ENCODE assay signal across 9 cellular contexts in genomic region chr7:123682690-123683089, GRCh38. TPM values are rescaled to one million over a fixed set of nuclear protein-coding genes. Genes with fewer than 3 reads are reported as not detected.
DNase-seq lines count a peak whose midpoint lies in the region; ATAC-seq and TF ChIP-seq lines count a peak whose summit lies in the region.
"Had no signal": no experiment of that assay in that cellular context is flagged by ENCODE, and none has a peak within 500 bp of the region (broad histone marks: within the 10 kb centered on the region; RNA-seq: fewer than 3 reads in every experiment).

No MANE protein-coding gene starts in this region.

- no peak overlapping the region for H2AFZ ChIP-seq in trophoblast cell (ENCODE audit: insufficient read depth, low read length, poor library complexity)

- H3K27ac ChIP-seq in trophoblast cell (ENCODE audit: low read depth, low read length) = no peak overlapping the region
- H3K27ac ChIP-seq: SJSA1 had no signal

- H4K8ac ChIP-seq in trophoblast cell (ENCODE audit: low read depth, low read length) = no peak overlapping the region

- H2AK5ac ChIP-seq in trophoblast cell (ENCODE audit: low read length) = no peak overlapping the region

- H3K9ac ChIP-seq in trophoblast cell (ENCODE audit: low read length) = no peak overlapping the region

- H3K79me1 ChIP-seq in trophoblast cell (ENCODE audit: low read length) = no peaks in the 10 kb centered on the region

- peak; percentile 55 for TF ChIP-seq RAD21 in Ishikawa (IDR thresholded peaks at IDR 0.05; ENCODE audit: low read depth)

- H3K18ac ChIP-seq in trophoblast cell (ENCODE audit: low read length) = no peak overlapping the region

- H3K27me3 ChIP-seq in trophoblast cell (ENCODE audit: insufficient read depth, low read length) = no peaks in the 10 kb centered on the region
- H3K27me3 ChIP-seq: SJSA1 had no signal

- H3K23ac ChIP-seq in trophoblast cell (ENCODE audit: low read length) = no peak overlapping the region

- no peak for TF ChIP-seq EP300 in Ishikawa (IDR thresholded peaks at IDR 0.05; ENCODE audit: borderline replicate concordance)

- no peak overlapping the region for H2BK5ac ChIP-seq in trophoblast cell (ENCODE audit: low read depth, low read length, poor library complexity)

- no peak overlapping the region for H4K12ac ChIP-seq in trophoblast cell (ENCODE audit: low read depth, low read length)

- no peak overlapping the region for H4K91ac ChIP-seq in trophoblast cell (ENCODE audit: low read depth, low read length)

- no peak overlapping the region for H2BK120ac ChIP-seq in trophoblast cell (ENCODE audit: insufficient read depth, low read length, poor library complexity)

- H3K4me3 ChIP-seq in trophoblast cell (ENCODE audit: low read depth, low read length) = no peak overlapping the region
- H3K4me3 ChIP-seq: SJSA1 had no signal

- H2BK12ac ChIP-seq in trophoblast cell (ENCODE audit: low read length) = no peak overlapping the region

- peak; percentile 16 for DNase-seq in COR-L47 (lab: John Stamatoyannopoulos, UW)
- peak; percentile 51 for DNase-seq in SK-N-DZ (ENCODE audit: low spot score)
- peak; percentile 50 for DNase-seq in fibroblast of the conjunctiva (ENCODE audit: low read depth)
- peak; percentile 64 to 91 for DNase-seq in trophoblast cell
- DNase-seq in occipital lobe (lab: John Stamatoyannopoulos, UW) = no peak

- WGBS in trophoblast cell (ENCODE audit: extremely low coverage, insufficient coverage, insufficient read length) = no CpG with 5 or more reads among the region's 1 CpG

- no peak overlapping the region for H3K14ac ChIP-seq in trophoblast cell (ENCODE audit: low read length)

- ATAC-seq in GM19372 (IDR thresholded peaks at IDR 0.05; ENCODE audit: low read depth, unreplicated experiment) (peak; percentile 69), GM18520 (IDR thresholded peaks at IDR 0.05; ENCODE audit: unreplicated experiment) (no peak)

- no peaks in the 10 kb centered on the region for H3K36me3 ChIP-seq in trophoblast cell (ENCODE audit: control insufficient read depth in 1 of 2, insufficient read depth in 2 of 2, low read length in 2 of 2)

- H3K9me3 ChIP-seq in trophoblast cell (ENCODE audit: insufficient read depth, low read depth, low read length) = no peaks in the 10 kb centered on the region
- H3K9me3 ChIP-seq: SJSA1 had no signal

- H3K79me2 ChIP-seq in trophoblast cell (ENCODE audit: control insufficient read depth, insufficient read depth, low read length, poor library complexity) = no peaks in the 10 kb centered on the region

- H3K4me1 ChIP-seq in trophoblast cell (ENCODE audit: control insufficient read depth in 1 of 2, insufficient read depth in 2 of 2, low read length in 2 of 2) = peaks cover 0 to 2% of the 10 kb centered on the region in 2 experiments
- H3K4me1 ChIP-seq: SJSA1 had no signal

- H3K4ac ChIP-seq in trophoblast cell (ENCODE audit: low read depth, low read length) = no peak overlapping the region

- no peak overlapping the region for H3K4me2 ChIP-seq in trophoblast cell (ENCODE audit: low read length)

TF ChIP-seq in Ishikawa, 13 proteins besides CTCF, POLR2A, EP300 and RAD21:
- TF ChIP-seq REST (IDR thresholded peaks at IDR 0.05; ENCODE audit: low read depth) (no peak), CEBPB (IDR thresholded peaks at IDR 0.05) (no peak), FOXM1 (IDR thresholded peaks at IDR 0.05; ENCODE audit: borderline replicate concordance, low read depth) (no peak), NFIC (IDR thresholded peaks at IDR 0.05) (no peak), ZBTB7A (IDR thresholded peaks at IDR 0.05; ENCODE audit: low read depth) (no peak), TCF12 (IDR thresholded peaks at IDR 0.05; ENCODE audit: low read depth) (no peak), TAF1 (IDR thresholded peaks at IDR 0.05; ENCODE audit: low read depth) (no peak), YY1 (IDR thresholded peaks at IDR 0.05; ENCODE audit: low read depth) (no peak), USF1 (IDR thresholded peaks at IDR 0.05) (no peak), MAX (IDR thresholded peaks at IDR 0.05) (no peak), EGR1 (IDR thresholded peaks at IDR 0.05) (no peak), CREB1 (IDR thresholded peaks at IDR 0.05; ENCODE audit: low read depth) (no peak), TEAD4 (IDR thresholded peaks at IDR 0.05) (no peak)

RNA-seq across cellular contexts. Expression of gene LMOD2, which starts 27.0 kb away (rescaled TPM):
- polyA plus RNA-seq in SK-N-DZ (2014; cell fraction: cytosol; rRNA removed) = not detected in 2 replicates
- not detected in 2 replicates for polyA plus RNA-seq in SK-N-DZ (2014; cell fraction: nucleus; rRNA removed)
- polyA plus RNA-seq in trophoblast cell (2013) = 0.87 and 1.1 TPM in 2 replicates
- not detected for total RNA-seq in occipital lobe
- total RNA-seq: SJSA1 had no signal
